ENCODE assay signal across 8 cellular contexts in the genomic region with DNA sequence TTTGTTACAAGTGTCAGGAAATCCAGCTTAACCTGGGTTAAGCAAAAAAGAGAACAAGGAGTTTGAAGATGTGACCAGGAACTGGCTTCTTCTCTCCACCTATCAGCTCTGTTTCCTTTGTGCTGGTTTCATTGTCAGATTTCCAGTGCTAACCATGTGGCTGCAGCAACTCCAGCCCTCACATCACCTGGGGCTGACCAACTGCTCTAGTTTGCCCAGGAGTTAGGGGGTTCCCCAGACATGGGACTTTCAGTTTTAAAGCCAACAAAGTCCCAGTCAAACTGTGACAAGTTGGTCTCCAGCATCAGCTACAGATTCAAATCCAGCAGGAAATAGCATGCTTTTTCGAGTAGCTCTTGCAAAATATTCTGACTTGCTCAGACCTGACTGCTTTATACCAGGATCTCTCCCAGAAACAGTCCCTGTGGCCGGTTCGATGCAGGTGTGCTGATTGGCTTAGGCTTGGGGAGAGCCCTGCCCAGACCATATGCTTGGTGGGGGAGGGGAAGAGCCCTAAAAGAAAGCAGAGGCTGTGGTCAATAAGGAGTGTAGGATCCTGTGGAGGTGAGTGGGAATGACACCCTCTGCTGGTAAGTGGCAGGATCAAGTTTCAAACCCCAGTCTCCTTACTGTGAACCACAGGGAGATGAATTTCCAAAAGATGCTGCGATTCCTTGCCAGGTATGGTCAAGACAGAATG. TPM values are rescaled to one million over a fixed set of nuclear protein-coding genes. Genes with fewer than 3 reads are reported as not detected.
DNase-seq lines count a peak whose midpoint lies in the region; ATAC-seq and TF ChIP-seq lines count a peak whose summit lies in the region.

No MANE protein-coding gene starts in this region.

- H3K27ac Mint-ChIP-seq in natural killer cell treated with Interleukin-12 subunit alpha and Interleukin-12 subunit beta and Interleukin-15 and Interleukin-18, amount 100 ng/mL, for 72 hours: no peak overlapping the region
- H3K27ac Mint-ChIP-seq in natural killer cell (no peak overlapping the region), HFFc6 (no peak overlapping the region)

- H3K27me3 Mint-ChIP-seq in natural killer cell treated with Interleukin-12 subunit alpha and Interleukin-12 subunit beta and Interleukin-15 and Interleukin-18, amount 100 ng/mL, for 72 hours: no peaks in the 10 kb centered on the region
- H3K27me3 Mint-ChIP-seq in natural killer cell (ENCODE audit: low read depth in 2 of 2): no peaks in the 10 kb centered on the region
- H3K27me3 Mint-ChIP-seq in HFFc6 (ENCODE audit: insufficient read depth): no peaks in the 10 kb centered on the region

- H3K4me1 Mint-ChIP-seq in natural killer cell treated with Interleukin-12 subunit alpha and Interleukin-12 subunit beta and Interleukin-15 and Interleukin-18, amount 100 ng/mL, for 72 hours (ENCODE audit: low read depth in 2 of 2): peaks cover 0 to 6% of the 10 kb centered on the region in 2 donors
- H3K4me1 Mint-ChIP-seq in natural killer cell (no peaks in the 10 kb centered on the region), HFFc6 (ENCODE audit: low read depth) (peaks cover 41% of the 10 kb centered on the region)

- no peak for TF ChIP-seq CTCF in natural killer cell (IDR thresholded peaks at IDR 0.05)
- TF ChIP-seq CTCF in HFFc6 (IDR thresholded peaks at IDR 0.05): peak; percentile 80

- DNase-seq in natural killer cell treated with Interleukin-12 subunit alpha and Interleukin-12 subunit beta and Interleukin-15 and Interleukin-18, amount 100 ng/mL, for 72 hours (ENCODE audit: low spot score): no peak
- no peak for DNase-seq in natural killer cell
- DNase-seq in HFFc6: peak; percentile 25
- peak; percentile 24 for DNase-seq in NCI-H1105 treated with DMSO at 0.1 percent for 48 hours (lab: John Stamatoyannopoulos, UW)
- DNase-seq in cerebellar cortex (ENCODE audit: low spot score): peak; percentile 18
- peak; percentile 5 for DNase-seq in midbrain (lab: John Stamatoyannopoulos, UW)
- DNase-seq in stimulated activated CD4-positive, alpha-beta T cell treated with anti-CD3 and anti-CD28 coated beads, Interleukin-1b, Interleukin-23, amount 100 ng/mL, for 48 hours: no peak
- no peak for DNase-seq in stimulated activated CD4-positive, alpha-beta T cell treated with anti-CD3 and anti-CD28 coated beads, Interleukin-4, amount 100 ng/mL, for 4 hours

- ATAC-seq in natural killer cell treated with Interleukin-12 subunit alpha and Interleukin-12 subunit beta and Interleukin-15 and Interleukin-18, amount 100 ng/mL, for 72 hours: peak; percentile 43 to 54
- ATAC-seq in natural killer cell: no peak

- intact Hi-C loops in natural killer cell (cut with micrococcal nuclease): no loop called here

- H3K36me3 Mint-ChIP-seq in natural killer cell treated with Interleukin-12 subunit alpha and Interleukin-12 subunit beta and Interleukin-15 and Interleukin-18, amount 100 ng/mL, for 72 hours: no peaks in the 10 kb centered on the region
- H3K36me3 Mint-ChIP-seq in natural killer cell: no peaks in the 10 kb centered on the region
- no peaks in the 10 kb centered on the region for H3K36me3 Mint-ChIP-seq in HFFc6 (ENCODE audit: low read depth)

- no peaks in the 10 kb centered on the region for H3K9me3 Mint-ChIP-seq in natural killer cell treated with Interleukin-12 subunit alpha and Interleukin-12 subunit beta and Interleukin-15 and Interleukin-18, amount 100 ng/mL, for 72 hours
- no peaks in the 10 kb centered on the region for H3K9me3 Mint-ChIP-seq in natural killer cell
- no peaks in the 10 kb centered on the region for H3K9me3 Mint-ChIP-seq in HFFc6

- no peak overlapping the region for H3K4me3 Mint-ChIP-seq in natural killer cell treated with Interleukin-12 subunit alpha and Interleukin-12 subunit beta and Interleukin-15 and Interleukin-18, amount 100 ng/mL, for 72 hours
- no peak overlapping the region for H3K4me3 Mint-ChIP-seq in natural killer cell
- H3K4me3 Mint-ChIP-seq in HFFc6: no peak overlapping the region

RNA-seq across cellular contexts. Expression of a gene that starts 49.5 kb away (rescaled TPM):
- total RNA-seq in natural killer cell treated with Interleukin-12 subunit alpha and Interleukin-12 subunit beta and Interleukin-15 and Interleukin-18, amount 100 ng/mL, for 72 hours: not detected
- total RNA-seq in natural killer cell: not detected
- 10 to 100 TPM in 1 of 6 experiments, 1 to 10 TPM in 5; 4.6 to 10.5 (median 5.0) TPM for total RNA-seq in HFFc6 (2021; fragmentation: NEBNext Ultra II Directional; extraction: Animal tissue kit (Norgen Biotek cat#: 25700))

Comparison
In these comparisons a context has a peak if more than half of its experiments do, and no peak if none do; other contexts are left out.
1. ATAC-seq: peak in natural killer cell treated with Interleukin-12 subunit alpha and Interleukin-12 subunit beta and Interleukin-15 and Interleukin-18, amount 100 ng/mL, for 72 hours (2 of 2); none in natural killer cell (0 of 3).
2. DNase-seq: peak in HFFc6 (single experiment), NCI-H1105 treated with DMSO at 0.1 percent for 48 hours (single experiment), cerebellar cortex (single experiment) and midbrain (single experiment); none in natural killer cell treated with Interleukin-12 subunit alpha and Interleukin-12 subunit beta and Interleukin-15 and Interleukin-18, amount 100 ng/mL, for 72 hours (single experiment), natural killer cell (single experiment), stimulated activated CD4-positive, alpha-beta T cell treated with anti-CD3 and anti-CD28 coated beads, Interleukin-1b, Interleukin-23, amount 100 ng/mL, for 48 hours (single experiment) and stimulated activated CD4-positive, alpha-beta T cell treated with anti-CD3 and anti-CD28 coated beads, Interleukin-4, amount 100 ng/mL, for 4 hours (0 of 2).
3. RNA of a gene that starts 49.5 kb away (total RNA-seq): 4.6 to 10.5 TPM in HFFc6; not detected in natural killer cell treated with Interleukin-12 subunit alpha and Interleukin-12 subunit beta and Interleukin-15 and Interleukin-18, amount 100 ng/mL, for 72 hours and not detected in natural killer cell; every median in the first group is over 4 times any median in the second.